ENCODE assay signal across 9 cellular contexts in the genomic region with DNA sequence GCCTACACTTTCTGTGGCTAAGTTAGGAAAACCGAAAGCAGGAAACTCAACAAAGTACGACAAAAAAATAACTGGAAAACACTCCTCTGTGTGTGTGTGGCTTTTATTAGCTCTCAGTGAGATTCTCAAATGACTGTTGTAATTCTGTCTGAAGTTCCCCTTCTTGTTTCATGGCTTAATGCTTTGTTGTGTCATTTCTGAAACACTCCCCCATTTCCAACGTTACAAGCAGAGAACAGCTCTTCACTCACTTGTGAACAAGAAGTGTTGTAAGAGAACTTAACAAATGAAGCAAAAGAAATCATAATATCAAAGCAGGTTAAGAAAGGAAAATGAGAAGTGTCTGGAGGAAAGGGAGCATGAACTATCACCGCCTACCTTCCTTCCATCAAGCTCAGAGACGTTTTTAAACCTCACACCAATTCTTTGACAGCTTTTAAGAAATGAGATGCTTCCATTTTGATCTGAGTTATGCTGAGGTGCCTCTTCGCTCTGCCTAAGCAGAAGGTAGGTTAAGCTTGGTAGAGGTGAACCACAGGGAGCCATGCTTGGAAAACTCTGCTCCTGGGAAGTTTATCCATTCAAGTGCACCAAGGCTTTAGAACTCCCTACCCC. TPM values are rescaled to one million over a fixed set of nuclear protein-coding genes. Genes with fewer than 3 reads are reported as not detected.
A peak's percentile ranks its signal among the peaks of the same experiment; 100 is the strongest.
DNase-seq lines count a peak whose midpoint lies in the region; ATAC-seq, FAIRE-seq and TF ChIP-seq lines count a peak whose summit lies in the region.
"Had no signal": no experiment of that assay in that cellular context is flagged by ENCODE, and none has a peak within 500 bp of the region (broad histone marks: within the 10 kb centered on the region; RNA-seq: fewer than 3 reads in every experiment).

No MANE protein-coding gene starts in this region.

- no peak overlapping the region for H3K9ac ChIP-seq in kidney (ENCODE audit: low read length in 2 of 2)

- FAIRE-seq in kidney (lab: Jason Lieb, UNC): no peak

- TF ChIP-seq CTCF in GM10266 (IDR thresholded peaks at IDR 0.05; ENCODE audit: control insufficient read depth, insufficient read depth, low read depth, missing control alignments) (no peak), kidney (IDR thresholded peaks at IDR 0.05; ENCODE audit: borderline replicate concordance, extremely low read depth, insufficient read depth) (no peak)

- H3K4me3 Mint-ChIP-seq in activated T-helper 17 cell treated with anti-CD3 and anti-CD28 coated beads, Interleukin-2, amount 50 U/mL, for 72 hours: no peak overlapping the region

- intact Hi-C loops in kidney (cut with DNase I): no loop called here

- H3K27ac Mint-ChIP-seq in activated T-helper 17 cell treated with anti-CD3 and anti-CD28 coated beads, Interleukin-2, amount 50 U/mL, for 72 hours: no peak overlapping the region

- H3K9me3 ChIP-seq in kidney (ENCODE audit: control insufficient read depth in 1 of 2, low read length in 2 of 2) (no peaks in the 10 kb centered on the region), HAP-1 (no peaks in the 10 kb centered on the region)

- H3K4me1 ChIP-seq in kidney (ENCODE audit: control insufficient read depth in 1 of 2, insufficient read depth in 1 of 2, low read depth in 1 of 2, low read length in 2 of 2) (no peaks in the 10 kb centered on the region), HAP-1 (no peaks in the 10 kb centered on the region)

- H3K36me3 ChIP-seq in kidney (ENCODE audit: control insufficient read depth in 1 of 2, insufficient read depth in 2 of 2, low read length in 2 of 2) (no peaks in the 10 kb centered on the region), HAP-1 (replicated peaks) (no peaks in the 10 kb centered on the region)

- H3K36me3 Mint-ChIP-seq in activated T-helper 17 cell treated with anti-CD3 and anti-CD28 coated beads, Interleukin-2, amount 50 U/mL, for 72 hours (ENCODE audit: low read depth): no peaks in the 10 kb centered on the region

- DNase-seq in GM10266 (ENCODE audit: extremely low spot score): peak; percentile 62
- no peak for DNase-seq in kidney
- no peak for DNase-seq in HAP-1 (ENCODE audit: low spot score in 2 of 2)
- DNase-seq in anterior cingulate cortex (lab: John Stamatoyannopoulos, UW): no peak
- no peak for DNase-seq in mesenteric fat pad (ENCODE audit: low spot score)

- H3K27ac ChIP-seq in kidney (ENCODE audit: low read depth in 2 of 2, low read length in 2 of 2): no peak overlapping the region
- H3K27ac ChIP-seq: RWPE1 had no signal

- ATAC-seq in GM19468 (IDR thresholded peaks at IDR 0.05; ENCODE audit: extremely low read depth, unreplicated experiment) (peak; percentile 64), HG03280 (IDR thresholded peaks at IDR 0.05; ENCODE audit: unreplicated experiment) (peak; percentile 79)
- peak; percentile 37 for ATAC-seq in activated T-helper 17 cell treated with anti-CD3 and anti-CD28 coated beads, Interleukin-2, amount 50 U/mL, for 72 hours (replicated peaks)

- H3K9me3 Mint-ChIP-seq in activated T-helper 17 cell treated with anti-CD3 and anti-CD28 coated beads, Interleukin-2, amount 50 U/mL, for 72 hours: no peaks in the 10 kb centered on the region

- no peak overlapping the region for H3K4me3 ChIP-seq in kidney (ENCODE audit: low read length in 2 of 2)
- H3K4me3 ChIP-seq in HAP-1: no peak overlapping the region

- in situ Hi-C loops in HAP-1 (cut with MboI; ENCODE audit: low sequenced_read_pairs): no loop called here

- H3K4me1 Mint-ChIP-seq in activated T-helper 17 cell treated with anti-CD3 and anti-CD28 coated beads, Interleukin-2, amount 50 U/mL, for 72 hours: no peaks in the 10 kb centered on the region

- peaks cover 23% of the 10 kb centered on the region for H3K27me3 Mint-ChIP-seq in activated T-helper 17 cell treated with anti-CD3 and anti-CD28 coated beads, Interleukin-2, amount 50 U/mL, for 72 hours

- H3K27me3 ChIP-seq in HAP-1 (ENCODE audit: low read depth): no peaks in the 10 kb centered on the region; the same call in 1 of the 2 replicates

RNA-seq across cellular contexts. Expression of gene SEC62, which starts 12.4 kb away (rescaled TPM):
- 10 to 100 TPM; 64.1 to 78.5 TPM for total RNA-seq in activated T-helper 17 cell treated with anti-CD3 and anti-CD28 coated beads, Interleukin-2, amount 50 U/mL, for 72 hours
- total RNA-seq in kidney (139 TPM), mesenteric fat pad (158 TPM)
- polyA plus RNA-seq in kidney (ENCODE audit: insufficient read depth, low read depth, low replicate concordance): 131 TPM

RNA-seq across cellular contexts. Expression of gene SAMD7, which starts 42.9 kb away (rescaled TPM):
- total RNA-seq in activated T-helper 17 cell treated with anti-CD3 and anti-CD28 coated beads, Interleukin-2, amount 50 U/mL, for 72 hours: not detected
- not detected for total RNA-seq in kidney
- polyA plus RNA-seq in kidney (ENCODE audit: insufficient read depth, low read depth, low replicate concordance): not detected
- total RNA-seq in mesenteric fat pad: not detected
